9 cellular contexts compared by ENCODE assay signal in genomic region chr17:76538281-76538931, GRCh38. TPM values are rescaled to one million over a fixed set of nuclear protein-coding genes. Genes with fewer than 3 reads are reported as not detected.
DNase-seq lines count a peak whose midpoint lies in the region; ATAC-seq and TF ChIP-seq lines count a peak whose summit lies in the region.
"Had no signal": no experiment of that assay in that cellular context is flagged by ENCODE, and none has a peak within 500 bp of the region (broad histone marks: within the 10 kb centered on the region; RNA-seq: fewer than 3 reads in every experiment).

No MANE protein-coding gene starts in this region.

- no peaks in the 10 kb centered on the region for H3K27me3 ChIP-seq in esophagus (ENCODE audit: control insufficient read depth in 1 of 2, insufficient read depth in 2 of 2, low read length in 2 of 2)

- no peak for DNase-seq in activated naive CD4-positive, alpha-beta T cell treated with anti-CD3 and anti-CD28 coated beads, Interleukin-2, amount 50 U/mL, for 16 hours
- DNase-seq in natural killer cell (no peak), NCI-H1436 (lab: John Stamatoyannopoulos, UW) (no peak), NCI-H510A treated with DMSO at 0.1 percent for 48 hours (lab: John Stamatoyannopoulos, UW) (no peak)

- peaks cover 0 to 2% of the 10 kb centered on the region in 2 donors for H3K36me3 ChIP-seq in esophagus (ENCODE audit: control insufficient read depth in 2 of 2, insufficient read depth in 2 of 2, low read length in 1 of 2)
- no peaks in the 10 kb centered on the region for H3K36me3 ChIP-seq in urinary bladder (ENCODE audit: insufficient read depth)

- no peaks in the 10 kb centered on the region for H3K36me3 Mint-ChIP-seq in activated naive CD4-positive, alpha-beta T cell treated with anti-CD3 and anti-CD28 coated beads, Interleukin-2, amount 50 U/mL, for 24 hours
- H3K36me3 Mint-ChIP-seq in natural killer cell = no peaks in the 10 kb centered on the region

- peaks cover 4% of the 10 kb centered on the region for H3K4me1 Mint-ChIP-seq in activated naive CD4-positive, alpha-beta T cell treated with anti-CD3 and anti-CD28 coated beads, Interleukin-2, amount 50 U/mL, for 24 hours
- peaks cover 0 to 6% of the 10 kb centered on the region in 2 donors for H3K4me1 Mint-ChIP-seq in natural killer cell

- peaks cover 19% of the 10 kb centered on the region for H3K27me3 Mint-ChIP-seq in activated naive CD4-positive, alpha-beta T cell treated with anti-CD3 and anti-CD28 coated beads, Interleukin-2, amount 50 U/mL, for 24 hours
- H3K27me3 Mint-ChIP-seq in natural killer cell (ENCODE audit: low read depth in 2 of 2) = peaks cover 11 to 29% of the 10 kb centered on the region in 2 donors

- H3K27ac Mint-ChIP-seq in activated naive CD4-positive, alpha-beta T cell treated with anti-CD3 and anti-CD28 coated beads, Interleukin-2, amount 50 U/mL, for 24 hours = no peak overlapping the region
- H3K27ac Mint-ChIP-seq in natural killer cell = no peak overlapping the region

- WGBS in esophagus, 2 donors = 33 to 39% methylated on average over 28 to 37 of the region's 37 CpGs
- WGBS in urinary bladder = 23% methylated on average over 37 of the region's 37 CpGs

- no peak for TF ChIP-seq CTCF in natural killer cell (IDR thresholded peaks at IDR 0.05)

- H3K4me3 ChIP-seq in esophagus (ENCODE audit: low read depth in 1 of 2, low read length in 2 of 2) = peak overlapping the region; percentile 32 to 40
- H3K4me3 ChIP-seq in urinary bladder (ENCODE audit: low read depth, low read length) = peak overlapping the region; percentile 66

- no peak for ATAC-seq in natural killer cell
- ATAC-seq in HG02759 (IDR thresholded peaks at IDR 0.05; ENCODE audit: unreplicated experiment) = no peak

- no peaks in the 10 kb centered on the region for H3K9me3 Mint-ChIP-seq in activated naive CD4-positive, alpha-beta T cell treated with anti-CD3 and anti-CD28 coated beads, Interleukin-2, amount 50 U/mL, for 24 hours
- H3K9me3 Mint-ChIP-seq in natural killer cell = no peaks in the 10 kb centered on the region

- no peaks in the 10 kb centered on the region for H3K9me3 ChIP-seq in esophagus (ENCODE audit: control insufficient read depth in 2 of 2, insufficient read depth in 1 of 2, low read depth in 1 of 2, low read length in 1 of 2)

- peak overlapping the region; percentile 39 for H3K4me3 Mint-ChIP-seq in activated naive CD4-positive, alpha-beta T cell treated with anti-CD3 and anti-CD28 coated beads, Interleukin-2, amount 50 U/mL, for 24 hours
- H3K4me3 Mint-ChIP-seq in natural killer cell = peak overlapping the region; percentile 68

- intact Hi-C loops in natural killer cell (cut with micrococcal nuclease) = no loop called here

- H3K27ac ChIP-seq in esophagus (ENCODE audit: low read depth in 2 of 2, low read length in 1 of 2) (peak overlapping the region; percentile 34 to 38), urinary bladder (ENCODE audit: low read depth) (peak overlapping the region; percentile 90)

- peaks cover 4 to 11% of the 10 kb centered on the region in 2 donors for H3K4me1 ChIP-seq in esophagus (ENCODE audit: control insufficient read depth in 2 of 2, insufficient read depth in 2 of 2, low read length in 1 of 2)
- no peaks in the 10 kb centered on the region for H3K4me1 ChIP-seq in urinary bladder (ENCODE audit: insufficient read depth)

RNA-seq across cellular contexts. Expression of gene CYGB, which starts 0.9 kb away (rescaled TPM):
- polyA plus RNA-seq in esophagus (1 to 10 TPM; 3.1 to 3.7 TPM), urinary bladder (68.7 TPM)
- total RNA-seq in natural killer cell (under 1 TPM; 0.12 to 0.33 (median 0.16) TPM), urinary bladder (14.4 TPM)

RNA-seq across cellular contexts. Expression of gene PRCD, which starts 1.4 kb away (rescaled TPM):
- polyA plus RNA-seq in esophagus (1 to 10 TPM; 1.2 to 3.0 TPM), urinary bladder (10.6 TPM)
- total RNA-seq in natural killer cell (1 to 10 TPM in 1 of 3 donors, under 1 TPM in 2; 0.77 to 1.1 (median 0.82) TPM), urinary bladder (7.1 TPM)

RNA-seq across cellular contexts. Expression of gene RHBDF2, which starts 37.2 kb away (rescaled TPM):
- polyA plus RNA-seq in esophagus (10 to 100 TPM; 19.4 to 27.3 TPM), urinary bladder (17.2 TPM)
- total RNA-seq in natural killer cell (100 to 1,000 TPM; 194 to 233 (median 202) TPM), urinary bladder (4.2 TPM)

RNA-seq across cellular contexts. Expression of gene ST6GALNAC2, which starts 47.3 kb away (rescaled TPM):
- 10 to 100 TPM; 17.5 to 20.2 TPM for polyA plus RNA-seq in esophagus
- total RNA-seq in natural killer cell = under 1 TPM in 1 of 3 donors, not detected in 2; 0.65 TPM
- total RNA-seq in urinary bladder = 10.3 TPM
- polyA plus RNA-seq in urinary bladder = 7.6 TPM
- total RNA-seq: temporal lobe had no signal

Comparison
In these comparisons a context has a peak if more than half of its experiments do, and no peak if none do; other contexts are left out.
1. RNA of gene CYGB, which starts 0.9 kb away (total RNA-seq): 14.4 TPM in urinary bladder (single experiment); 0.12 to 0.33 TPM in natural killer cell; every median in the first group is over 10 times any median in the second.
2. RNA of gene RHBDF2, which starts 37.2 kb away (total RNA-seq): 194 to 233 TPM in natural killer cell; 4.2 TPM in urinary bladder (single experiment); every median in the first group is over 10 times any median in the second.